Comparison of ENCODE assay signal across 14 cellular contexts in genomic region chr21:39014751-39015150, GRCh38.
DNase-seq lines count a peak whose midpoint lies in the region; FAIRE-seq and TF ChIP-seq lines count a peak whose summit lies in the region.
"Had no signal": no experiment of that assay in that cellular context is flagged by ENCODE, and none has a peak within 500 bp of the region (broad histone marks: within the 10 kb centered on the region; RNA-seq: fewer than 3 reads in every experiment).

No MANE protein-coding gene starts in this region.

- H3K4ac ChIP-seq in H9 (ENCODE audit: low read depth, low read length): no peak overlapping the region

- FAIRE-seq in keratinocyte (lab: Jason Lieb, UNC): peak; percentile 88

- no peak overlapping the region for H3K14ac ChIP-seq in H9 (ENCODE audit: insufficient read depth, low read length)

- H3K27me3 Mint-ChIP-seq in H9 (ENCODE audit: low read depth): no peaks in the 10 kb centered on the region

- H3K27ac Mint-ChIP-seq in H9: no peak overlapping the region
- H3K27ac Mint-ChIP-seq: activated T-cell treated with anti-CD3 and anti-CD28 coated beads, Interleukin-2, amount 50 U/mL, for 72 hours; B cell; stimulated activated effector memory CD8-positive, alpha-beta T cell treated with anti-CD3 and anti-CD28 coated beads, Interleukin-12 subunit alpha, Interleukin-12 subunit beta, amount 100 ng/mL, for 72 hours had no signal

- no peak overlapping the region for H3K56ac ChIP-seq in H9 (ENCODE audit: insufficient read length, low read depth, low read length)

- peaks cover 0 to 2% of the 10 kb centered on the region in 2 experiments; a peak in 1 of 5 replicates for H3K9me3 Mint-ChIP-seq in H9
- H3K9me3 Mint-ChIP-seq: activated T-cell treated with anti-CD3 and anti-CD28 coated beads, Interleukin-2, amount 50 U/mL, for 72 hours; stimulated activated effector memory CD8-positive, alpha-beta T cell treated with anti-CD3 and anti-CD28 coated beads, Interleukin-12 subunit alpha, Interleukin-12 subunit beta, amount 100 ng/mL, for 72 hours had no signal

- no CpG with 5 or more reads among the region's 9 CpGs for WGBS in H9 (ENCODE audit: extremely low coverage, insufficient read length, low lambda C conversion rate)

- peak overlapping the region; percentile 67 for H3K4me2 ChIP-seq in keratinocyte (ENCODE audit: control insufficient read depth, extremely low read depth, insufficient read depth, low read depth, low read length)
- H3K4me2 ChIP-seq in H9 (ENCODE audit: insufficient read depth, insufficient read length, low read length): no peak overlapping the region

- H3K79me2 ChIP-seq in ACC112 (ENCODE audit: control insufficient read depth, insufficient read depth, low read length, unreplicated experiment): no peaks in the 10 kb centered on the region
- H3K79me2 ChIP-seq in keratinocyte (ENCODE audit: control insufficient read depth, insufficient read depth, low read length): no peaks in the 10 kb centered on the region
- no peaks in the 10 kb centered on the region for H3K79me2 ChIP-seq in H9 (ENCODE audit: insufficient read depth, low read length)

- no peak overlapping the region for H2BK20ac ChIP-seq in H9 (ENCODE audit: low read depth, low read length, poor library complexity, severe bottlenecking)

- H4K20me1 ChIP-seq in keratinocyte (ENCODE audit: control insufficient read depth, extremely low read depth, insufficient read depth, low read length) (no peaks in the 10 kb centered on the region), H9 (ENCODE audit: control insufficient read depth, insufficient read depth, insufficient read length) (no peaks in the 10 kb centered on the region)

- dilution Hi-C loops in keratinocyte (cut with MboI; ENCODE audit: extremely low pct_ligation_motif_present, low sequenced_read_pairs): no loop called here

- H4K91ac ChIP-seq in H9 (ENCODE audit: insufficient read length, low read depth, low read length): no peak overlapping the region

- H2BK120ac ChIP-seq in H9 (ENCODE audit: low read depth, low read length, poor library complexity, severe bottlenecking): no peak overlapping the region

- H2BK5ac ChIP-seq in H9 (ENCODE audit: insufficient read length, low read length): no peak overlapping the region

- no peak overlapping the region for H3K23ac ChIP-seq in H9 (ENCODE audit: insufficient read length, low read depth, low read length)

- H4K5ac ChIP-seq in H9 (ENCODE audit: insufficient read length, low read depth, low read length): no peak overlapping the region

- H3K18ac ChIP-seq in H9 (ENCODE audit: insufficient read length, low read depth, low read length): no peak overlapping the region

- DNase-seq in HS-27A (ENCODE audit: low read depth): peak; percentile 92
- DNase-seq in amniotic epithelial cell (ENCODE audit: low read depth): peak; percentile 97
- peak; percentile 44 for DNase-seq in keratinocyte (ENCODE audit: low read depth, low spot score)
- DNase-seq in stimulated activated CD4-positive, alpha-beta T cell treated with anti-CD3 and anti-CD28 coated beads, Interleukin-15, amount 100 ng/mL, for 24 hours: no peak
- DNase-seq in NCI-H82 treated with DMSO at 0.1 percent for 48 hours (lab: John Stamatoyannopoulos, UW; ENCODE audit: unreplicated experiment): no peak
- no peak for DNase-seq in DMS79 treated with DMSO at 0.1 percent for 48 hours (lab: John Stamatoyannopoulos, UW)
- DNase-seq in H9: no peak
- DNase-seq: activated T-cell treated with anti-CD3 and anti-CD28 coated beads, Interleukin-2, amount 50 U/mL, for 72 hours; dorsolateral prefrontal cortex; sigmoid colon; T-helper 2 cell had no signal

- H2AFZ ChIP-seq in ACC112 (ENCODE audit: low read length, unreplicated experiment) (peak overlapping the region; percentile 75), keratinocyte (ENCODE audit: control insufficient read depth, low read length) (peak overlapping the region; percentile 41), H9 (ENCODE audit: low read length) (no peak overlapping the region)

- H3K4me1 ChIP-seq in ACC112 (ENCODE audit: control insufficient read depth, insufficient read depth, low read length, unreplicated experiment) (peaks cover 23% of the 10 kb centered on the region), keratinocyte (ENCODE audit: control insufficient read depth, extremely low read depth, insufficient read depth, low read length) (peaks cover 19% of the 10 kb centered on the region), H9 (ENCODE audit: insufficient read depth, low read length) (no peaks in the 10 kb centered on the region)
- H3K4me1 ChIP-seq: sigmoid colon had no signal

- no peak overlapping the region for H2BK15ac ChIP-seq in H9 (ENCODE audit: low read depth, low read length)

- H3T11ph ChIP-seq in H9 (ENCODE audit: low read length): no peak overlapping the region

- peaks cover 2% of the 10 kb centered on the region in 2 experiments; a peak in 3 of 4 replicates for H3K4me1 Mint-ChIP-seq in H9
- H3K4me1 Mint-ChIP-seq: stimulated activated effector memory CD8-positive, alpha-beta T cell treated with anti-CD3 and anti-CD28 coated beads, Interleukin-12 subunit alpha, Interleukin-12 subunit beta, amount 100 ng/mL, for 72 hours had no signal

- no peaks in the 10 kb centered on the region for H3K23me2 ChIP-seq in H9 (ENCODE audit: insufficient read length, low read depth, low read length, poor library complexity, severe bottlenecking)

- no peak overlapping the region for H4K8ac ChIP-seq in H9 (replicated peaks; ENCODE audit: insufficient read length, low read depth, low read length)

- no peaks in the 10 kb centered on the region for H3K79me1 ChIP-seq in H9 (ENCODE audit: insufficient read depth, low read depth, low read length, poor library complexity, severe bottlenecking)

- H3K9me3 ChIP-seq in keratinocyte (ENCODE audit: control insufficient read depth, low read depth, low read length): no peaks in the 10 kb centered on the region
- no peaks in the 10 kb centered on the region for H3K9me3 ChIP-seq in H9 (ENCODE audit: control insufficient read depth, low read depth, low read length)
- H3K9me3 ChIP-seq: sigmoid colon had no signal

- H3K4me3 ChIP-seq in ACC112 (ENCODE audit: low read depth, low read length): no peak overlapping the region
- no peak overlapping the region for H3K4me3 ChIP-seq in keratinocyte (ENCODE audit: control insufficient read depth in 2 of 3, extremely low read depth in 1 of 3, insufficient read depth in 2 of 3, low read depth in 1 of 3, low read length in 3 of 3)
- H3K4me3 ChIP-seq: dorsolateral prefrontal cortex, sigmoid colon had no signal

- H3K36me3 ChIP-seq in ACC112 (ENCODE audit: insufficient read depth, low read length) (no peaks in the 10 kb centered on the region), keratinocyte (ENCODE audit: control insufficient read depth in 2 of 2, extremely low read depth in 1 of 2, insufficient read depth in 2 of 2, low read length in 2 of 2) (no peaks in the 10 kb centered on the region)
- H3K36me3 ChIP-seq: sigmoid colon had no signal

- no peak overlapping the region for H2AK5ac ChIP-seq in H9 (ENCODE audit: insufficient read length, low read length)

- H2BK12ac ChIP-seq in H9 (ENCODE audit: insufficient read length, low read depth, low read length): no peak overlapping the region

- peak overlapping the region; percentile 55 for H3K9ac ChIP-seq in keratinocyte (ENCODE audit: control insufficient read depth, extremely low read depth, insufficient read depth, low read length)
- no peak overlapping the region for H3K9ac ChIP-seq in H9 (ENCODE audit: extremely low read depth, insufficient read length, low read length)

- H3K4me3 Mint-ChIP-seq in H9: no peak overlapping the region
- H3K4me3 Mint-ChIP-seq: activated T-cell treated with anti-CD3 and anti-CD28 coated beads, Interleukin-2, amount 50 U/mL, for 72 hours; B cell; stimulated activated effector memory CD8-positive, alpha-beta T cell treated with anti-CD3 and anti-CD28 coated beads, Interleukin-12 subunit alpha, Interleukin-12 subunit beta, amount 100 ng/mL, for 72 hours had no signal

- no peaks in the 10 kb centered on the region for H3K36me3 Mint-ChIP-seq in H9 (ENCODE audit: insufficient read depth in 1 of 3, low read depth in 3 of 3)
- H3K36me3 Mint-ChIP-seq: stimulated activated effector memory CD8-positive, alpha-beta T cell treated with anti-CD3 and anti-CD28 coated beads, Interleukin-12 subunit alpha, Interleukin-12 subunit beta, amount 100 ng/mL, for 72 hours had no signal

- H3K27ac ChIP-seq in ACC112 (ENCODE audit: low read depth, low read length): peak overlapping the region; percentile 83
- H3K27ac ChIP-seq in keratinocyte (ENCODE audit: control insufficient read depth, insufficient read depth, low read length): peak overlapping the region; percentile 85
- no peak overlapping the region for H3K27ac ChIP-seq in H9 (ENCODE audit: insufficient read length, low read depth, low read length)
- H3K27ac ChIP-seq: dorsolateral prefrontal cortex, sigmoid colon had no signal

- H3K27me3 ChIP-seq in ACC112 (ENCODE audit: insufficient read depth, low read length) (no peaks in the 10 kb centered on the region), keratinocyte (ENCODE audit: control insufficient read depth, extremely low read depth, insufficient read depth, low read length) (no peaks in the 10 kb centered on the region), H9 (ENCODE audit: insufficient read depth, low read length) (no peaks in the 10 kb centered on the region)
- H3K27me3 ChIP-seq: dorsolateral prefrontal cortex, sigmoid colon had no signal

- no peaks in the 10 kb centered on the region for H3K9me1 ChIP-seq in keratinocyte (ENCODE audit: control insufficient read depth, extremely low read depth, insufficient read depth, low read length)

- TF ChIP-seq CTCF in keratinocyte (optimal IDR thresholded peaks at IDR 0.05 in 1 of 3, IDR thresholded peaks at IDR 0.05 in 1 of 3, conservative IDR thresholded peaks at IDR 0.05 in 1 of 3; ENCODE audit: extremely low read depth in 1 of 3, insufficient read depth in 2 of 3, low read length in 3 of 3) (no peak), H9 (conservative IDR thresholded peaks at IDR 0.05) (no peak)

Comparison
In these comparisons a context has a peak if more than half of its experiments do, and no peak if none do; other contexts are left out.
1. DNase-seq: peak in HS-27A (single experiment), amniotic epithelial cell (single experiment) and keratinocyte (single experiment); none in stimulated activated CD4-positive, alpha-beta T cell treated with anti-CD3 and anti-CD28 coated beads, Interleukin-15, amount 100 ng/mL, for 24 hours (single experiment), NCI-H82 treated with DMSO at 0.1 percent for 48 hours (single experiment), DMS79 treated with DMSO at 0.1 percent for 48 hours (single experiment) and H9 (single experiment).